In the genomic region with DNA sequence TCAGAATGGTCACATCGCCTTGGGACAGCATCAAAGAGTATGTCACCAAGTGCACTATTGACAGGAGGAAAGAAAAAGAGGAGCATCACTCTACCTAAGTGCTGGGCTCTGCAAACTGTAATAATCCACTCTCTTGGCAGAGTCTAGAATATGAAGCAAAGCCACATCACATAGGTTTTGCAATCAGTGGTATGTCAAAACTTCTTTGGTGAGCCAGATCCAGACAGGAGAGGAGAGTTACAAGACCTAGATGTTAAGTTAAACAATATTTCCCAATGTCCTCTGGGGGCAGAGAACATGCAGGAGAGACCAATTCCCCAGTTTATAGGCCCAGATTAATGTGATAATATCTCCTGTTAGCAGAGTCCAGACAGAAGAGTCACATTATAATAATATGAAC, we compare ENCODE assay signal across 13 cellular contexts.
A peak's percentile ranks its signal among the peaks of the same experiment; 100 is the strongest.
DNase-seq lines count a peak whose midpoint lies in the region; ATAC-seq and TF ChIP-seq lines count a peak whose summit lies in the region.
"Had no signal": no experiment of that assay in that cellular context is flagged by ENCODE, and none has a peak within 500 bp of the region (broad histone marks: within the 10 kb centered on the region; RNA-seq: fewer than 3 reads in every experiment).

No MANE protein-coding gene starts in this region.

- no peak overlapping the region for H3K4me3 ChIP-seq in cardiac fibroblast (replicated peaks in 1 of 2; ENCODE audit: low read depth in 2 of 2, low read length in 2 of 2)
- H3K4me3 ChIP-seq in fibroblast of villous mesenchyme (ENCODE audit: low read depth, low read length), result no peak overlapping the region
- H3K4me3 ChIP-seq: HAP-1 had no signal

- ATAC-seq in sciatic nerve (no peak), HG03354 (IDR thresholded peaks at IDR 0.05; ENCODE audit: poor library complexity, severe bottlenecking, unreplicated experiment) (no peak)

- DNase-seq in AG20443 (ENCODE audit: low spot score) (peak; percentile 9), LHCN-M2 (ENCODE audit: low read depth) (peak; percentile 7), cardiac fibroblast (ENCODE audit: low read depth in 2 of 2) (peak; percentile 36 to 67), fibroblast of villous mesenchyme (ENCODE audit: low read depth) (peak; percentile 14), sciatic nerve (ENCODE audit: low spot score) (no peak), Kasumi-1 (lab: John Stamatoyannopoulos, UW) (no peak)
- no peak for DNase-seq in stimulated activated CD4-positive, alpha-beta T cell treated with anti-CD3 and anti-CD28 coated beads, Interleukin-2, amount 100 ng/mL, for 48 hours
- DNase-seq: AML-193; Caco-2; CD4-positive, alpha-beta T cell; GDM1 had no signal

- intact Hi-C loops in sciatic nerve (cut with DNase I), result no loop called here

- TF ChIP-seq CTCF in cardiac fibroblast (IDR thresholded peaks at IDR 0.05; ENCODE audit: low read depth, low read length) (no peak), fibroblast of villous mesenchyme (IDR thresholded peaks at IDR 0.05; ENCODE audit: insufficient read depth, low read depth, low read length) (no peak)

Comparison
In these comparisons a context has a peak if more than half of its experiments do, and no peak if none do; other contexts are left out.
1. DNase-seq: peak in AG20443 (single experiment), LHCN-M2 (single experiment), cardiac fibroblast (2 of 2) and fibroblast of villous mesenchyme (single experiment); none in sciatic nerve (single experiment), stimulated activated CD4-positive, alpha-beta T cell treated with anti-CD3 and anti-CD28 coated beads, Interleukin-2, amount 100 ng/mL, for 48 hours (0 of 2) and Kasumi-1 (0 of 2).